8 cellular contexts compared by ENCODE assay signal in the genomic region with DNA sequence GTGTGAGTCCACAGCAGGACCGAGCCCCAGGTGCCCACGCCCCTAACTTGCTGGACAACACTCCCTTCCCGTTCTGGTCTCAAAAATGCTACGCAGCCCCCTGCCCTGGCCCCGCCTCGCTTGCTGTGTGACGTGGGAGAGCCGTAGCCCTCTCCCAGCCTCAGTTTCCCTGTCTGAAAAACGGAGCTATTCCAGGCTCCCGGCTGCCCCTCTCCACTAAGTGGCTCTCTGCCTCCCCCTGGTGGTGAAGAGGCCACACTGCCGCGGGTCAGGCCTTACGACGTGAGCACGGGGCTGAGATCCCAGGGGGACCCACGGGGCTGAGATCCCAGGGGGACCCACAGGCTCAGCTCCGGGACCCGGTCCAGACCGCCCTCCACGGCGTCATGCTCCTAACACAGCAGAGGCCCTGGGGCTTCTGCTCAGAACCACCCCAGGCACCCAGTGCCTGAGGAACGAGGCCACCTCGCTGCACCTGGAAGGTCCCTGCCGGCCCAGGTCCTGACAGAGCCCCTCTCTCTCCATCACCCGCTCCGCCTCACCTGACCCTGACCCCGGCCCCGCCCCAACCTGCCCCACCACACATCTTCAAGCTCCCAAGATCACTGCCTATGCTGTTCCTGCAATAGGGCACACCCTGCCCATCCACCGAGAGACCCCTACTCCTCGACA. TPM values are rescaled to one million over a fixed set of nuclear protein-coding genes. Genes with fewer than 3 reads are reported as not detected.
A peak's percentile ranks its signal among the peaks of the same experiment; 100 is the strongest.
DNase-seq lines count a peak whose midpoint lies in the region; ATAC-seq and TF ChIP-seq lines count a peak whose summit lies in the region.

No MANE protein-coding gene starts in this region.

- H3K36me3 ChIP-seq in left lung, result peaks cover 0 to 15% of the 10 kb centered on the region in 2 donors

- POLR2A ChIA-PET in activated CD4-positive, alpha-beta T cell treated with anti-CD3 and anti-CD28 coated beads for 36 hours (lab: Charles Lee), result no interaction called here

- no peaks in the 10 kb centered on the region for H3K36me3 Mint-ChIP-seq in activated CD4-positive, alpha-beta T cell treated with anti-CD3 and anti-CD28 coated beads for 36 hours (ENCODE audit: low read depth)
- H3K36me3 Mint-ChIP-seq in central memory CD8-positive, alpha-beta T cell (ENCODE audit: insufficient read depth), result peaks cover 4% of the 10 kb centered on the region

- peaks cover 0 to 8% of the 10 kb centered on the region in 2 donors for H3K4me1 ChIP-seq in left lung

- H3K9me3 ChIP-seq in left lung, result no peaks in the 10 kb centered on the region

- H3K4me3 ChIP-seq in left lung, result no peak overlapping the region

- CTCF ChIA-PET in activated CD4-positive, alpha-beta T cell treated with anti-CD3 and anti-CD28 coated beads for 36 hours (lab: Charles Lee), result interaction anchor here (0.6 to 2.4 kb wide), 7 partner anchors 10 to 227 kb away, joined by 3 to 13 read pairs (median 3); no protein-coding TSS in a partner anchor

- H3K27me3 Mint-ChIP-seq in activated CD4-positive, alpha-beta T cell treated with anti-CD3 and anti-CD28 coated beads for 36 hours, result peaks cover 2% of the 10 kb centered on the region
- peaks cover 13% of the 10 kb centered on the region for H3K27me3 Mint-ChIP-seq in central memory CD8-positive, alpha-beta T cell

- peak; percentile 96 to 97 for TF ChIP-seq CTCF in left lung (IDR thresholded peaks at IDR 0.05)

- peak; percentile 88 for ATAC-seq in activated CD4-positive, alpha-beta T cell treated with anti-CD3 and anti-CD28 coated beads for 36 hours
- ATAC-seq in central memory CD8-positive, alpha-beta T cell (replicated peaks; ENCODE audit: extremely low read depth, poor library complexity, severe bottlenecking), result peak; percentile 43
- ATAC-seq in left lung (peak; percentile 85), GM18519 (IDR thresholded peaks at IDR 0.05; ENCODE audit: low FRiP score, unreplicated experiment) (no peak)

- intact Hi-C loops in activated CD4-positive, alpha-beta T cell treated with anti-CD3 and anti-CD28 coated beads for 36 hours (cut with DNase I, micrococcal nuclease), result loop anchor here (1.0 kb wide), 4 partner anchors 15 to 207 kb away; no protein-coding TSS in a partner anchor
- intact Hi-C loops in left lung (cut with DNase I), result no loop called here

- H3K27ac ChIP-seq in left lung, result no peak overlapping the region

- no peak overlapping the region for H3K27ac Mint-ChIP-seq in activated CD4-positive, alpha-beta T cell treated with anti-CD3 and anti-CD28 coated beads for 36 hours
- peak overlapping the region; percentile 70 for H3K27ac Mint-ChIP-seq in central memory CD8-positive, alpha-beta T cell (ENCODE audit: low read depth)

- peaks cover 3% of the 10 kb centered on the region for H3K4me1 Mint-ChIP-seq in activated CD4-positive, alpha-beta T cell treated with anti-CD3 and anti-CD28 coated beads for 36 hours
- peaks cover 7% of the 10 kb centered on the region for H3K4me1 Mint-ChIP-seq in central memory CD8-positive, alpha-beta T cell

- DNase-seq in SIG-M5 treated with dmso at 0.1 percent for 504 hours (lab: John Stamatoyannopoulos, UW; ENCODE audit: unreplicated experiment) (peak; percentile 33), SIG-M5 (lab: John Stamatoyannopoulos, UW) (no peak), NCI-H1436 treated with DMSO at 0.1 percent for 48 hours (lab: John Stamatoyannopoulos, UW) (peak; percentile 39), left lung (peak; percentile 63 to 94)
- peak; percentile 89 for DNase-seq in activated CD4-positive, alpha-beta T cell treated with anti-CD3 and anti-CD28 coated beads for 36 hours
- DNase-seq in central memory CD8-positive, alpha-beta T cell (ENCODE audit: low spot score in 2 of 2), result peak; percentile 66 to 83
- peak; percentile 66 to 83 (median 70) for DNase-seq in stimulated activated CD4-positive, alpha-beta T cell treated with anti-CD3 and anti-CD28 coated beads, TNF-alpha, amount 100 ng/mL, for 4 hours (ENCODE audit: low read depth in 3 of 3)

- no peak overlapping the region for H3K4me3 Mint-ChIP-seq in activated CD4-positive, alpha-beta T cell treated with anti-CD3 and anti-CD28 coated beads for 36 hours
- no peak overlapping the region for H3K4me3 Mint-ChIP-seq in central memory CD8-positive, alpha-beta T cell

- no peaks in the 10 kb centered on the region for H3K9me3 Mint-ChIP-seq in activated CD4-positive, alpha-beta T cell treated with anti-CD3 and anti-CD28 coated beads for 36 hours (ENCODE audit: low read depth)
- no peaks in the 10 kb centered on the region for H3K9me3 Mint-ChIP-seq in central memory CD8-positive, alpha-beta T cell

- peaks cover 0 to 45% of the 10 kb centered on the region in 2 donors for H3K27me3 ChIP-seq in left lung

RNA-seq across cellular contexts. Expression of a gene that starts 26.7 kb away (rescaled TPM):
- total RNA-seq in activated CD4-positive, alpha-beta T cell treated with anti-CD3 and anti-CD28 coated beads for 36 hours, result 1 to 10 TPM; 1.9 to 2.7 TPM
- total RNA-seq in left lung, result 10 to 100 TPM; 36.5 to 40.1 TPM

Comparison
In these comparisons a context has a peak if more than half of its experiments do, and no peak if none do; other contexts are left out.
1. RNA of a gene that starts 26.7 kb away (total RNA-seq): 36.5 to 40.1 TPM in left lung; 1.9 to 2.7 TPM in activated CD4-positive, alpha-beta T cell treated with anti-CD3 and anti-CD28 coated beads for 36 hours; every median in the first group is over 10 times any median in the second.
2. intact Hi-C loops: an anchor here in activated CD4-positive, alpha-beta T cell treated with anti-CD3 and anti-CD28 coated beads for 36 hours (1.0 kb wide); none called in left lung.